In genomic region chr19:49766938-49767315, GRCh38 we compare ENCODE assay signal across 1 cellular context.
TF ChIP-seq lines count a peak whose summit lies in the region.

Gene AP2A1, plus strand, starts transcription at chr19:49767001. Its CDS starts 133 bp downstream, at chr19:49767134.

TF ChIP-seq in HepG2, 621 proteins besides CTCF, POLR2A, EP300 and RAD21 (continued from another document and continues in another):
- TF ChIP-seq, protein P1, sequence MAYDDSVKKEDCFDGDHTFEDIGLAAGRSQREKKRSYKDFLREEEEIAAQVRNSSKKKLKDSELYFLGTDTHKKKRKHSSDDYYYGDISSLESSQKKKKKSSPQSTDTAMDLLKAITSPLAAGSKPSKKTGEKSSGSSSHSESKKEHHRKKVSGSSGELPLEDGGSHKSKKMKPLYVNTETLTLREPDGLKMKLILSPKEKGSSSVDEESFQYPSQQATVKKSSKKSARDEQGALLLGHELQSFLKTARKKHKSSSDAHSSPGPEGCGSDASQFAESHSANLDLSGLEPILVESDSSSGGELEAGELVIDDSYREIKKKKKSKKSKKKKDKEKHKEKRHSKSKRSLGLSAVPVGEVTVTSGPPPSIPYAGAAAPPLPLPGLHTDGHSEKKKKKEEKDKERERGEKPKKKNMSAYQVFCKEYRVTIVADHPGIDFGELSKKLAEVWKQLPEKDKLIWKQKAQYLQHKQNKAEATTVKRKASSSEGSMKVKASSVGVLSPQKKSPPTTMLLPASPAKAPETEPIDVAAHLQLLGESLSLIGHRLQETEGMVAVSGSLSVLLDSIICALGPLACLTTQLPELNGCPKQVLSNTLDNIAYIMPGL (CRISPR knock-in tag; IDR thresholded peaks at IDR 0.05; ENCODE audit: borderline replicate concordance in 1 of 2, low read depth in 1 of 2), result no peak
- TF ChIP-seq ZFY (CRISPR knock-in tag; IDR thresholded peaks at IDR 0.05) (peak; percentile 47), ZNF746 (CRISPR knock-in tag; IDR thresholded peaks at IDR 0.05) (0 out of 2 replicates have a peak, but pooled peaks have one; percentile 36), HDAC1 (CRISPR knock-in tag; IDR thresholded peaks at IDR 0.05) (0 out of 2 replicates have a peak, but pooled peaks have one; percentile 11), ZNF138 (CRISPR knock-in tag; IDR thresholded peaks at IDR 0.05; ENCODE audit: low read depth) (0 out of 2 replicates have a peak, but pooled peaks have one; percentile 49), ZNF274 (CRISPR knock-in tag; IDR thresholded peaks at IDR 0.05) (peak; percentile 55; the same call in 1 of the 2 replicates), BRCA1 (CRISPR knock-in tag; IDR thresholded peaks at IDR 0.05) (no peak), RBM39 (IDR thresholded peaks at IDR 0.05; ENCODE audit: low read depth, low read length, poor library complexity, severe bottlenecking) (no peak), ZNF687 (CRISPR knock-in tag; IDR thresholded peaks at IDR 0.05) (peak; percentile 18; the same call in 1 of the 2 replicates), TGIF2 (CRISPR knock-in tag; IDR thresholded peaks at IDR 0.05) (0 out of 2 replicates have a peak, but pooled peaks have one; percentile 2), FOSL1 (CRISPR knock-in tag; IDR thresholded peaks at IDR 0.05; ENCODE audit: borderline replicate concordance) (no peak), TP53 (CRISPR knock-in tag; conservative IDR thresholded peaks at IDR 0.05) (no peak), PHF8 (CRISPR knock-in tag; IDR thresholded peaks at IDR 0.05) (peak; percentile 69), ZNF879 (CRISPR knock-in tag; IDR thresholded peaks at IDR 0.05) (no peak), ZIK1 (CRISPR knock-in tag; IDR thresholded peaks at IDR 0.05; ENCODE audit: borderline replicate concordance, low read depth) (no peak), REL (CRISPR knock-in tag; conservative IDR thresholded peaks at IDR 0.05) (0 out of 2 replicates have a peak, but pooled peaks have one; percentile 31), RBM22 (optimal IDR thresholded peaks at IDR 0.05; ENCODE audit: low read length) (no peak), SALL1 (CRISPR knock-in tag; IDR thresholded peaks at IDR 0.05) (peak; percentile 34; the same call in 1 of the 2 replicates), SRY (CRISPR knock-in tag; IDR thresholded peaks at IDR 0.05) (peak; percentile 26; the same call in 1 of the 2 replicates), HNRNPK (IDR thresholded peaks at IDR 0.05; ENCODE audit: low read depth, low read length, poor library complexity, severe bottlenecking) (peak; percentile 65), KDM5A (IDR thresholded peaks at IDR 0.05; ENCODE audit: borderline replicate concordance, low read length) (peak; percentile 69; the same call in 1 of the 2 replicates), ELF4 (CRISPR knock-in tag; IDR thresholded peaks at IDR 0.05; ENCODE audit: borderline replicate concordance) (0 out of 2 replicates have a peak, but pooled peaks have one; percentile 8), RBFOX2 (IDR thresholded peaks at IDR 0.05; ENCODE audit: low read depth, low read length) (peak; percentile 57; the same call in 1 of the 2 replicates), NONO (IDR thresholded peaks at IDR 0.05) (no peak), NONO (CRISPR knock-in tag; conservative IDR thresholded peaks at IDR 0.05) (0 out of 2 replicates have a peak, but pooled peaks have one; percentile 16), POLR2G (IDR thresholded peaks at IDR 0.05; ENCODE audit: low read depth, low read length) (no peak), TBX2 (CRISPR knock-in tag; IDR thresholded peaks at IDR 0.05; ENCODE audit: borderline replicate concordance) (peak; percentile 29; the same call in 1 of the 2 replicates), ZFX (CRISPR knock-in tag; IDR thresholded peaks at IDR 0.05; ENCODE audit: low read depth) (peak; percentile 33; the same call in 1 of the 2 replicates), ASH2L (IDR thresholded peaks at IDR 0.05; ENCODE audit: insufficient read length, low read depth, low read length) (no peak), ZBTB7B (CRISPR knock-in tag; IDR thresholded peaks at IDR 0.05) (no peak)
- TF ChIP-seq, protein P2, sequence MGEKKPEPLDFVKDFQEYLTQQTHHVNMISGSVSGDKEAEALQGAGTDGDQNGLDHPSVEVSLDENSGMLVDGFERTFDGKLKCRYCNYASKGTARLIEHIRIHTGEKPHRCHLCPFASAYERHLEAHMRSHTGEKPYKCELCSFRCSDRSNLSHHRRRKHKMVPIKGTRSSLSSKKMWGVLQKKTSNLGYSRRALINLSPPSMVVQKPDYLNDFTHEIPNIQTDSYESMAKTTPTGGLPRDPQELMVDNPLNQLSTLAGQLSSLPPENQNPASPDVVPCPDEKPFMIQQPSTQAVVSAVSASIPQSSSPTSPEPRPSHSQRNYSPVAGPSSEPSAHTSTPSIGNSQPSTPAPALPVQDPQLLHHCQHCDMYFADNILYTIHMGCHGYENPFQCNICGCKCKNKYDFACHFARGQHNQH (CRISPR knock-in tag; IDR thresholded peaks at IDR 0.05), result no peak
- TF ChIP-seq, protein P3, sequence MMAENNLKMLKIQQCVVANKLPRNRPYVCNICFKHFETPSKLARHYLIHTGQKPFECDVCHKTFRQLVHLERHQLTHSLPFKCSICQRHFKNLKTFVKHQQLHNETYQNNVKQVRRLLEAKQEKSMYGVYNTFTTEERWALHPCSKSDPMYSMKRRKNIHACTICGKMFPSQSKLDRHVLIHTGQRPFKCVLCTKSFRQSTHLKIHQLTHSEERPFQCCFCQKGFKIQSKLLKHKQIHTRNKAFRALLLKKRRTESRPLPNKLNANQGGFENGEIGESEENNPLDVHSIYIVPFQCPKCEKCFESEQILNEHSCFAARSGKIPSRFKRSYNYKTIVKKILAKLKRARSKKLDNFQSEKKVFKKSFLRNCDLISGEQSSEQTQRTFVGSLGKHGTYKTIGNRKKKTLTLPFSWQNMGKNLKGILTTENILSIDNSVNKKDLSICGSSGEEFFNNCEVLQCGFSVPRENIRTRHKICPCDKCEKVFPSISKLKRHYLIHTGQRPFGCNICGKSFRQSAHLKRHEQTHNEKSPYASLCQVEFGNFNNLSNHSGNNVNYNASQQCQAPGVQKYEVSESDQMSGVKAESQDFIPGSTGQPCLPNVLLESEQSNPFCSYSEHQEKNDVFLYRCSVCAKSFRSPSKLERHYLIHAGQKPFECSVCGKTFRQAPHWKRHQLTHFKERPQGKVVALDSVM (CRISPR knock-in tag; IDR thresholded peaks at IDR 0.05), result no peak
- TF ChIP-seq, protein P4, sequence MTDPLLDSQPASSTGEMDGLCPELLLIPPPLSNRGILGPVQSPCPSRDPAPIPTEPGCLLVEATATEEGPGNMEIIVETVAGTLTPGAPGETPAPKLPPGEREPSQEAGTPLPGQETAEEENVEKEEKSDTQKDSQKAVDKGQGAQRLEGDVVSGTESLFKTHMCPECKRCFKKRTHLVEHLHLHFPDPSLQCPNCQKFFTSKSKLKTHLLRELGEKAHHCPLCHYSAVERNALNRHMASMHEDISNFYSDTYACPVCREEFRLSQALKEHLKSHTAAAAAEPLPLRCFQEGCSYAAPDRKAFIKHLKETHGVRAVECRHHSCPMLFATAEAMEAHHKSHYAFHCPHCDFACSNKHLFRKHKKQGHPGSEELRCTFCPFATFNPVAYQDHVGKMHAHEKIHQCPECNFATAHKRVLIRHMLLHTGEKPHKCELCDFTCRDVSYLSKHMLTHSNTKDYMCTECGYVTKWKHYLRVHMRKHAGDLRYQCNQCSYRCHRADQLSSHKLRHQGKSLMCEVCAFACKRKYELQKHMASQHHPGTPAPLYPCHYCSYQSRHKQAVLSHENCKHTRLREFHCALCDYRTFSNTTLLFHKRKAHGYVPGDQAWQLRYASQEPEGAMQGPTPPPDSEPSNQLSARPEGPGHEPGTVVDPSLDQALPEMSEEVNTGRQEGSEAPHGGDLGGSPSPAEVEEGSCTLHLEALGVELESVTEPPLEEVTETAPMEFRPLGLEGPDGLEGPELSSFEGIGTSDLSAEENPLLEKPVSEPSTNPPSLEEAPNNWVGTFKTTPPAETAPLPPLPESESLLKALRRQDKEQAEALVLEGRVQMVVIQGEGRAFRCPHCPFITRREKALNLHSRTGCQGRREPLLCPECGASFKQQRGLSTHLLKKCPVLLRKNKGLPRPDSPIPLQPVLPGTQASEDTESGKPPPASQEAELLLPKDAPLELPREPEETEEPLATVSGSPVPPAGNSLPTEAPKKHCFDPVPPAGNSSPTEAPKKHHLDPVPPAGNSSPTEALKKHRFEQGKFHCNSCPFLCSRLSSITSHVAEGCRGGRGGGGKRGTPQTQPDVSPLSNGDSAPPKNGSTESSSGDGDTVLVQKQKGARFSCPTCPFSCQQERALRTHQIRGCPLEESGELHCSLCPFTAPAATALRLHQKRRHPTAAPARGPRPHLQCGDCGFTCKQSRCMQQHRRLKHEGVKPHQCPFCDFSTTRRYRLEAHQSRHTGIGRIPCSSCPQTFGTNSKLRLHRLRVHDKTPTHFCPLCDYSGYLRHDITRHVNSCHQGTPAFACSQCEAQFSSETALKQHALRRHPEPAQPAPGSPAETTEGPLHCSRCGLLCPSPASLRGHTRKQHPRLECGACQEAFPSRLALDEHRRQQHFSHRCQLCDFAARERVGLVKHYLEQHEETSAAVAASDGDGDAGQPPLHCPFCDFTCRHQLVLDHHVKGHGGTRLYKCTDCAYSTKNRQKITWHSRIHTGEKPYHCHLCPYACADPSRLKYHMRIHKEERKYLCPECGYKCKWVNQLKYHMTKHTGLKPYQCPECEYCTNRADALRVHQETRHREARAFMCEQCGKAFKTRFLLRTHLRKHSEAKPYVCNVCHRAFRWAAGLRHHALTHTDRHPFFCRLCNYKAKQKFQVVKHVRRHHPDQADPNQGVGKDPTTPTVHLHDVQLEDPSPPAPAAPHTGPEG (CRISPR knock-in tag; IDR thresholded peaks at IDR 0.05), result 0 out of 2 replicates have a peak, but pooled peaks have one; percentile 31
- TF ChIP-seq, protein P5, sequence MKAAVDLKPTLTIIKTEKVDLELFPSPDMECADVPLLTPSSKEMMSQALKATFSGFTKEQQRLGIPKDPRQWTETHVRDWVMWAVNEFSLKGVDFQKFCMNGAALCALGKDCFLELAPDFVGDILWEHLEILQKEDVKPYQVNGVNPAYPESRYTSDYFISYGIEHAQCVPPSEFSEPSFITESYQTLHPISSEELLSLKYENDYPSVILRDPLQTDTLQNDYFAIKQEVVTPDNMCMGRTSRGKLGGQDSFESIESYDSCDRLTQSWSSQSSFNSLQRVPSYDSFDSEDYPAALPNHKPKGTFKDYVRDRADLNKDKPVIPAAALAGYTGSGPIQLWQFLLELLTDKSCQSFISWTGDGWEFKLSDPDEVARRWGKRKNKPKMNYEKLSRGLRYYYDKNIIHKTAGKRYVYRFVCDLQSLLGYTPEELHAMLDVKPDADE (CRISPR knock-in tag; IDR thresholded peaks at IDR 0.05), result no peak
